8 cellular contexts compared by ENCODE assay signal in the genomic region with DNA sequence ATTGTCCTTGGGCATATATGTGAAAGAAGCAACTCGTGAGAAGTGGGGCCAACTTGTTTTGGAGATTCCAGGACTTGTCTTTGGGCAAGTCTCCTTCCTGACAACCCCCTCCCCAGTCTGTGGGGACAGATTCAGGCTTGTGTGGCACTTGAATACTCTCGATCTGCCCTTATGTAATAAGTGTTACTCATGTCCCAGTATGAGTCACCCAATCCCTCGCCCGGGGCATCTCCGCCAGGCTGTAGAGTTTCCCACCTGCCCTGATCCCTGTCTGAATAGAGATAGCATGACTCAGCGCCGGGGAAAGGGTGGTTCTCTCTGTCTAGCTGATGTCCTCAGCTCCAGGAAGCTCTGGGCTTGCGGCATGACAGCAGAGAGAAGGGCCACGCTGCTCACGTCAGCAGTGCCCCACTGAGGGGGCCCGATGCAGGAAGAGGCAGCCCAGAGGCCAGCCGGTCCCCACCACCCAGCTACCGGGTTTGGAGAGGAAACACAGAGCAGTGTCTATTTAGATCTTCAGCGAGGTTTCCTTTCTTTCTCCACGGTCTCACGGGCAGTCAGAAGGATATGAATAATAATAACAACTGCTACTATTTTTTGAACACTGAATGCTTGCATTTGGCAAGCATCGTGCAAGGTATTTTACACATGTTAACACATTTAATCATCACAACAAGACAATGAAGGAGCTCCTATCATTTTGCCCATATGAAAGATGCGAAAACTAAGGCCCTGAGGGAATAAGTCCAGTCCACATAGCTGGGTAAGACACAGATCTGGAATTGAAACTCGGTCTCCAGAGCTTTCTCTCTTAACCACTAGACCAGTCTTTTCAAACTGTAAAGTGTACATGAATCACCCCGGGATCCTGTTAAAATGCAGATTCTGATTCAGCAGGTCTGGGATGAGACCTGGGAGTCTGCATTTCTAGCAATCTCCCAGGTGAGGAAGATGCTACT.
DNase-seq lines count a peak whose midpoint lies in the region; ATAC-seq lines count a peak whose summit lies in the region.

No MANE protein-coding gene starts in this region.

- ATAC-seq in GM18511 (IDR thresholded peaks at IDR 0.05; ENCODE audit: unreplicated experiment), result peak; percentile 89
- peak; percentile 61 for ATAC-seq in HG03108 (IDR thresholded peaks at IDR 0.05; ENCODE audit: unreplicated experiment)
- ATAC-seq in HG03521 (IDR thresholded peaks at IDR 0.05; ENCODE audit: unreplicated experiment), result no peak

- DNase-seq in SW 1271 (lab: John Stamatoyannopoulos, UW) (peak; percentile 96 to 98), amniotic epithelial cell (ENCODE audit: low read depth) (peak; percentile 90), iPS DF 4.7 (ENCODE audit: extremely low read depth, low spot score) (peak; percentile 14), middle frontal gyrus (ENCODE audit: extremely low spot score, low spot score) (no peak)
- DNase-seq in stimulated activated CD4-positive, alpha-beta T cell treated with anti-CD3 and anti-CD28 coated beads, Interleukin-2, amount 100 ng/mL, for 48 hours, result peak; percentile 23 to 30
